In the genomic region with DNA sequence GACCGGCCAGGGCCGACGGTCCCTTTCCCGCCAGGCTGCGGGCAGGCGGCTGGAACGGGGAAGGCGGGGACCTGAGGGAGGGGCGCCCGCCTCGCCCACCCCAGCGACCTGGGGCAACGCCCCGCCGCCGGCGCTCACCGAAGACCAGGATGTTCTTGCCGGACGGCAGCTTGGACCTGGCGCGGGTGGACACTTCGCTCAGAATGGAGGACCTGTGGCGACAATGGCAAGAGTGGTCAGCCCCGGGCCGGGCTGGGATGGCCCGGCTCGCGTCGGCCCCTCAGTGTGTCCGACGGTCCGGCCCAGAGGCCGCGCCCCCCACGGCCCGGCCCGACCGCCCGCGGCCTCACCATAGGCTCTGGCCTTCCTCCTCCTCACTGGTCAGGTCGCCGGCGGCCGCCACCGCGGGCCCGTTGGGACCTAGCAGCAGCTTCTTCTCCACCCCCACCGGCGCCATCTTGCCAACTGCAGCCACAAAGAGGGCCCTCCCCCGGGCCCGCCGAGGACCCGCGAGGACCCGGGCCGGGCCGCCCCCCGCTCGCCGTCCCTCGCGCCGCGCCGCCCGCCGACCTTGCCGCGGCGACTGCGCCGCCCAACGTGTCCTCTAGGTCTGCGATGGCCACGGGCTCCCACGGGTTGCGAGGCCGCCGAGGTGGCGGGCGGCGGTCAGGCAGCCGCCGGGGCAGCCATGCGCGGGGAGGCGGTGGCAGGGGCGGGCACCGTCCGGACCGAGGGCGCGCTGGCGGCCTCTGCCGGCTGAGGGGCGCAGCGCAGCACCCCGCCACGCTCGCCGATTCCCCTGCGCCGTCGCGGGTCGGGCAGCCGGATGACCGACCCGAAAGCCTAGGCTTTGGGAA, we compare ENCODE assay signal across 1 cellular context.
A peak's percentile ranks its signal among the peaks of the same experiment; 100 is the strongest.
TF ChIP-seq lines count a peak whose summit lies in the region.

A gene (minus strand): TSS at position 475 of the 857 bp plus-strand sequence. CDS start 18 bp downstream, at position 457.

TF ChIP-seq in HepG2, 621 proteins besides CTCF, POLR2A, EP300 and RAD21 (continued from another document and continues in another):
- TF ChIP-seq, protein P1, sequence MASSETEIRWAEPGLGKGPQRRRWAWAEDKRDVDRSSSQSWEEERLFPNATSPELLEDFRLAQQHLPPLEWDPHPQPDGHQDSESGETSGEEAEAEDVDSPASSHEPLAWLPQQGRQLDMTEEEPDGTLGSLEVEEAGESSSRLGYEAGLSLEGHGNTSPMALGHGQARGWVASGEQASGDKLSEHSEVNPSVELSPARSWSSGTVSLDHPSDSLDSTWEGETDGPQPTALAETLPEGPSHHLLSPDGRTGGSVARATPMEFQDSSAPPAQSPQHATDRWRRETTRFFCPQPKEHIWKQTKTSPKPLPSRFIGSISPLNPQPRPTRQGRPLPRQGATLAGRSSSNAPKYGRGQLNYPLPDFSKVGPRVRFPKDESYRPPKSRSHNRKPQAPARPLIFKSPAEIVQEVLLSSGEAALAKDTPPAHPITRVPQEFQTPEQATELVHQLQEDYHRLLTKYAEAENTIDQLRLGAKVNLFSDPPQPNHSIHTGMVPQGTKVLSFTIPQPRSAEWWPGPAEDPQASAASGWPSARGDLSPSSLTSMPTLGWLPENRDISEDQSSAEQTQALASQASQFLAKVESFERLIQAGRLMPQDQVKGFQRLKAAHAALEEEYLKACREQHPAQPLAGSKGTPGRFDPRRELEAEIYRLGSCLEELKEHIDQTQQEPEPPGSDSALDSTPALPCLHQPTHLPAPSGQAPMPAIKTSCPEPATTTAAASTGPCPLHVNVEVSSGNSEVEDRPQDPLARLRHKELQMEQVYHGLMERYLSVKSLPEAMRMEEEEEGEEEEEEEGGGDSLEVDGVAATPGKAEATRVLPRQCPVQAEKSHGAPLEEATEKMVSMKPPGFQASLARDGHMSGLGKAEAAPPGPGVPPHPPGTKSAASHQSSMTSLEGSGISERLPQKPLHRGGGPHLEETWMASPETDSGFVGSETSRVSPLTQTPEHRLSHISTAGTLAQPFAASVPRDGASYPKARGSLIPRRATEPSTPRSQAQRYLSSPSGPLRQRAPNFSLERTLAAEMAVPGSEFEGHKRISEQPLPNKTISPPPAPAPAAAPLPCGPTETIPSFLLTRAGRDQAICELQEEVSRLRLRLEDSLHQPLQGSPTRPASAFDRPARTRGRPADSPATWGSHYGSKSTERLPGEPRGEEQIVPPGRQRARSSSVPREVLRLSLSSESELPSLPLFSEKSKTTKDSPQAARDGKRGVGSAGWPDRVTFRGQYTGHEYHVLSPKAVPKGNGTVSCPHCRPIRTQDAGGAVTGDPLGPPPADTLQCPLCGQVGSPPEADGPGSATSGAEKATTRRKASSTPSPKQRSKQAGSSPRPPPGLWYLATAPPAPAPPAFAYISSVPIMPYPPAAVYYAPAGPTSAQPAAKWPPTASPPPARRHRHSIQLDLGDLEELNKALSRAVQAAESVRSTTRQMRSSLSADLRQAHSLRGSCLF (CRISPR knock-in tag; IDR thresholded peaks at IDR 0.05; ENCODE audit: borderline replicate concordance) = no peak
- TF ChIP-seq SRF (IDR thresholded peaks at IDR 0.05; ENCODE audit: low read depth, low read length) = no peak; the same call in 1 of the 2 replicates
- TF ChIP-seq, protein P2, sequence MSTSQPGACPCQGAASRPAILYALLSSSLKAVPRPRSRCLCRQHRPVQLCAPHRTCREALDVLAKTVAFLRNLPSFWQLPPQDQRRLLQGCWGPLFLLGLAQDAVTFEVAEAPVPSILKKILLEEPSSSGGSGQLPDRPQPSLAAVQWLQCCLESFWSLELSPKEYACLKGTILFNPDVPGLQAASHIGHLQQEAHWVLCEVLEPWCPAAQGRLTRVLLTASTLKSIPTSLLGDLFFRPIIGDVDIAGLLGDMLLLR (CRISPR knock-in tag; IDR thresholded peaks at IDR 0.05) = no peak
- no peak for TF ChIP-seq REL (CRISPR knock-in tag; conservative IDR thresholded peaks at IDR 0.05)
- TF ChIP-seq ZNF598 (CRISPR knock-in tag; IDR thresholded peaks at IDR 0.05; ENCODE audit: borderline replicate concordance) = peak; percentile 77; the same call in 1 of the 2 replicates
- no peak; the same call in 1 of the 2 replicates for TF ChIP-seq BHLHE40 (IDR thresholded peaks at IDR 0.05; ENCODE audit: low read length)
- peak; percentile 16; the same call in 1 of the 2 replicates for TF ChIP-seq ELF3 (CRISPR knock-in tag; IDR thresholded peaks at IDR 0.05)
- TF ChIP-seq MED1 (CRISPR knock-in tag; IDR thresholded peaks at IDR 0.05) = peak; percentile 27; the same call in 1 of the 2 replicates
- no peak for TF ChIP-seq ZIK1 (CRISPR knock-in tag; IDR thresholded peaks at IDR 0.05; ENCODE audit: borderline replicate concordance, low read depth)
- TF ChIP-seq, protein P3, sequence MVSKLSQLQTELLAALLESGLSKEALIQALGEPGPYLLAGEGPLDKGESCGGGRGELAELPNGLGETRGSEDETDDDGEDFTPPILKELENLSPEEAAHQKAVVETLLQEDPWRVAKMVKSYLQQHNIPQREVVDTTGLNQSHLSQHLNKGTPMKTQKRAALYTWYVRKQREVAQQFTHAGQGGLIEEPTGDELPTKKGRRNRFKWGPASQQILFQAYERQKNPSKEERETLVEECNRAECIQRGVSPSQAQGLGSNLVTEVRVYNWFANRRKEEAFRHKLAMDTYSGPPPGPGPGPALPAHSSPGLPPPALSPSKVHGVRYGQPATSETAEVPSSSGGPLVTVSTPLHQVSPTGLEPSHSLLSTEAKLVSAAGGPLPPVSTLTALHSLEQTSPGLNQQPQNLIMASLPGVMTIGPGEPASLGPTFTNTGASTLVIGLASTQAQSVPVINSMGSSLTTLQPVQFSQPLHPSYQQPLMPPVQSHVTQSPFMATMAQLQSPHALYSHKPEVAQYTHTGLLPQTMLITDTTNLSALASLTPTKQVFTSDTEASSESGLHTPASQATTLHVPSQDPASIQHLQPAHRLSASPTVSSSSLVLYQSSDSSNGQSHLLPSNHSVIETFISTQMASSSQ (IDR thresholded peaks at IDR 0.05; ENCODE audit: low read depth) = no peak
- TF ChIP-seq, protein P3 (CRISPR knock-in tag; IDR thresholded peaks at IDR 0.05; ENCODE audit: borderline replicate concordance) = peak; percentile 46
- TF ChIP-seq SSRP1 (CRISPR knock-in tag; IDR thresholded peaks at IDR 0.05) = no peak
- TF ChIP-seq, protein P4, sequence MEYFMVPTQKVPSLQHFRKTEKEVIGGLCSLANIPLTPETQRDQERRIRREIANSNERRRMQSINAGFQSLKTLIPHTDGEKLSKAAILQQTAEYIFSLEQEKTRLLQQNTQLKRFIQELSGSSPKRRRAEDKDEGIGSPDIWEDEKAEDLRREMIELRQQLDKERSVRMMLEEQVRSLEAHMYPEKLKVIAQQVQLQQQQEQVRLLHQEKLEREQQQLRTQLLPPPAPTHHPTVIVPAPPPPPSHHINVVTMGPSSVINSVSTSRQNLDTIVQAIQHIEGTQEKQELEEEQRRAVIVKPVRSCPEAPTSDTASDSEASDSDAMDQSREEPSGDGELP (IDR thresholded peaks at IDR 0.05; ENCODE audit: borderline replicate concordance, low read depth) = peak; percentile 75; the same call in 1 of the 2 replicates
- no peak for TF ChIP-seq ZNF660 (CRISPR knock-in tag; IDR thresholded peaks at IDR 0.05; ENCODE audit: borderline replicate concordance, low read depth)
- TF ChIP-seq ZEB1 (IDR thresholded peaks at IDR 0.05; ENCODE audit: insufficient replicate concordance, low read depth) = no peak
- no peak for TF ChIP-seq ZNF44 (CRISPR knock-in tag; IDR thresholded peaks at IDR 0.05)
- no peak for TF ChIP-seq SNRNP70 (IDR thresholded peaks at IDR 0.05; ENCODE audit: low read depth, low read length)
- TF ChIP-seq, protein P5, sequence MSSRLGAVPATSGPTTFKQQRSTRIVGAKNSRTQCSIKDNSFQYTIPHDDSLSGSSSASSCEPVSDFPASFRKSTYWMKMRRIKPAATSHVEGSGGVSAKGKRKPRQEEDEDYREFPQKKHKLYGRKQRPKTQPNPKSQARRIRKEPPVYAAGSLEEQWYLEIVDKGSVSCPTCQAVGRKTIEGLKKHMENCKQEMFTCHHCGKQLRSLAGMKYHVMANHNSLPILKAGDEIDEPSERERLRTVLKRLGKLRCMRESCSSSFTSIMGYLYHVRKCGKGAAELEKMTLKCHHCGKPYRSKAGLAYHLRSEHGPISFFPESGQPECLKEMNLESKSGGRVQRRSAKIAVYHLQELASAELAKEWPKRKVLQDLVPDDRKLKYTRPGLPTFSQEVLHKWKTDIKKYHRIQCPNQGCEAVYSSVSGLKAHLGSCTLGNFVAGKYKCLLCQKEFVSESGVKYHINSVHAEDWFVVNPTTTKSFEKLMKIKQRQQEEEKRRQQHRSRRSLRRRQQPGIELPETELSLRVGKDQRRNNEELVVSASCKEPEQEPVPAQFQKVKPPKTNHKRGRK (CRISPR knock-in tag; IDR thresholded peaks at IDR 0.05) = no peak
- TF ChIP-seq ZNF7 (CRISPR knock-in tag; IDR thresholded peaks at IDR 0.05) = no peak
- TF ChIP-seq NFRKB (IDR thresholded peaks at IDR 0.05) = no peak
- TF ChIP-seq, protein P6, sequence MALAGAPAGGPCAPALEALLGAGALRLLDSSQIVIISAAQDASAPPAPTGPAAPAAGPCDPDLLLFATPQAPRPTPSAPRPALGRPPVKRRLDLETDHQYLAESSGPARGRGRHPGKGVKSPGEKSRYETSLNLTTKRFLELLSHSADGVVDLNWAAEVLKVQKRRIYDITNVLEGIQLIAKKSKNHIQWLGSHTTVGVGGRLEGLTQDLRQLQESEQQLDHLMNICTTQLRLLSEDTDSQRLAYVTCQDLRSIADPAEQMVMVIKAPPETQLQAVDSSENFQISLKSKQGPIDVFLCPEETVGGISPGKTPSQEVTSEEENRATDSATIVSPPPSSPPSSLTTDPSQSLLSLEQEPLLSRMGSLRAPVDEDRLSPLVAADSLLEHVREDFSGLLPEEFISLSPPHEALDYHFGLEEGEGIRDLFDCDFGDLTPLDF (CRISPR knock-in tag; IDR thresholded peaks at IDR 0.05) = peak; percentile 70; the same call in 1 of the 2 replicates
- TF ChIP-seq, protein P7, sequence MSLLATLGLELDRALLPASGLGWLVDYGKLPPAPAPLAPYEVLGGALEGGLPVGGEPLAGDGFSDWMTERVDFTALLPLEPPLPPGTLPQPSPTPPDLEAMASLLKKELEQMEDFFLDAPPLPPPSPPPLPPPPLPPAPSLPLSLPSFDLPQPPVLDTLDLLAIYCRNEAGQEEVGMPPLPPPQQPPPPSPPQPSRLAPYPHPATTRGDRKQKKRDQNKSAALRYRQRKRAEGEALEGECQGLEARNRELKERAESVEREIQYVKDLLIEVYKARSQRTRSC (CRISPR knock-in tag; IDR thresholded peaks at IDR 0.05; ENCODE audit: low read depth) = no peak
- TF ChIP-seq, protein P8, sequence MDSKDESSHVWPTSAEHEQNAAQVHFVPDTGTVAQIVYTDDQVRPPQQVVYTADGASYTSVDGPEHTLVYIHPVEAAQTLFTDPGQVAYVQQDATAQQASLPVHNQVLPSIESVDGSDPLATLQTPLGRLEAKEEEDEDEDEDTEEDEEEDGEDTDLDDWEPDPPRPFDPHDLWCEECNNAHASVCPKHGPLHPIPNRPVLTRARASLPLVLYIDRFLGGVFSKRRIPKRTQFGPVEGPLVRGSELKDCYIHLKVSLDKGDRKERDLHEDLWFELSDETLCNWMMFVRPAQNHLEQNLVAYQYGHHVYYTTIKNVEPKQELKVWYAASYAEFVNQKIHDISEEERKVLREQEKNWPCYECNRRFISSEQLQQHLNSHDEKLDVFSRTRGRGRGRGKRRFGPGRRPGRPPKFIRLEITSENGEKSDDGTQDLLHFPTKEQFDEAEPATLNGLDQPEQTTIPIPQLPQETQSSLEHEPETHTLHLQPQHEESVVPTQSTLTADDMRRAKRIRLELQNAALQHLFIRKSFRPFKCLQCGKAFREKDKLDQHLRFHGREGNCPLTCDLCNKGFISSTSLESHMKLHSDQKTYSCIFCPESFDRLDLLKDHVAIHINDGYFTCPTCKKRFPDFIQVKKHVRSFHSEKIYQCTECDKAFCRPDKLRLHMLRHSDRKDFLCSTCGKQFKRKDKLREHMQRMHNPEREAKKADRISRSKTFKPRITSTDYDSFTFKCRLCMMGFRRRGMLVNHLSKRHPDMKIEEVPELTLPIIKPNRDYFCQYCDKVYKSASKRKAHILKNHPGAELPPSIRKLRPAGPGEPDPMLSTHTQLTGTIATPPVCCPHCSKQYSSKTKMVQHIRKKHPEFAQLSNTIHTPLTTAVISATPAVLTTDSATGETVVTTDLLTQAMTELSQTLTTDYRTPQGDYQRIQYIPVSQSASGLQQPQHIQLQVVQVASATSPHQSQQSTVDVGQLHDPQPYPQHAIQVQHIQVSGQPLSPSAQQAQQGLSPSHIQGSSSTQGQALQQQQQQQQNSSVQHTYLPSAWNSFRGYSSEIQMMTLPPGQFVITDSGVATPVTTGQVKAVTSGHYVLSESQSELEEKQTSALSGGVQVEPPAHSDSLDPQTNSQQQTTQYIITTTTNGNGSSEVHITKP (CRISPR knock-in tag; IDR thresholded peaks at IDR 0.05; ENCODE audit: low read depth) = no peak
- no peak for TF ChIP-seq HHEX (CRISPR knock-in tag; IDR thresholded peaks at IDR 0.05)
- no peak for TF ChIP-seq TBP (CRISPR knock-in tag; IDR thresholded peaks at IDR 0.05)
- TF ChIP-seq, protein P9, sequence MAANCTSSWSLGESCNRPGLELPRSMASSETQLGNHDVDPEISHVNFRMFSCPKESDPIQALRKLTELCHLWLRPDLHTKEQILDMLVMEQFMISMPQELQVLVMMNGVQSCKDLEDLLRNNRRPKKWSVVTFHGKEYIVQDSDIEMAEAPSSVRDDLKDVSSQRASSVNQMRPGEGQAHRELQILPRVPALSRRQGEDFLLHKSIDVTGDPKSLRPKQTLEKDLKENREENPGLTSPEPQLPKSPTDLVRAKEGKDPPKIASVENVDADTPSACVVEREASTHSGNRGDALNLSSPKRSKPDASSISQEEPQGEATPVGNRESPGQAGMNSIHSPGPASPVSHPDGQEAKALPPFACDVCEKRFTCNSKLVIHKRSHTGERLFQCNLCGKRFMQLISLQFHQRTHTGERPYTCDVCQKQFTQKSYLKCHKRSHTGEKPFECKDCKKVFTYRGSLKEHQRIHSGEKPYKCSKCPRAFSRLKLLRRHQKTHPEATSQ (CRISPR knock-in tag; IDR thresholded peaks at IDR 0.05; ENCODE audit: borderline replicate concordance) = no peak
- no peak for TF ChIP-seq JARID2 (CRISPR knock-in tag; IDR thresholded peaks at IDR 0.05; ENCODE audit: insufficient replicate concordance)
- TF ChIP-seq, protein P10, sequence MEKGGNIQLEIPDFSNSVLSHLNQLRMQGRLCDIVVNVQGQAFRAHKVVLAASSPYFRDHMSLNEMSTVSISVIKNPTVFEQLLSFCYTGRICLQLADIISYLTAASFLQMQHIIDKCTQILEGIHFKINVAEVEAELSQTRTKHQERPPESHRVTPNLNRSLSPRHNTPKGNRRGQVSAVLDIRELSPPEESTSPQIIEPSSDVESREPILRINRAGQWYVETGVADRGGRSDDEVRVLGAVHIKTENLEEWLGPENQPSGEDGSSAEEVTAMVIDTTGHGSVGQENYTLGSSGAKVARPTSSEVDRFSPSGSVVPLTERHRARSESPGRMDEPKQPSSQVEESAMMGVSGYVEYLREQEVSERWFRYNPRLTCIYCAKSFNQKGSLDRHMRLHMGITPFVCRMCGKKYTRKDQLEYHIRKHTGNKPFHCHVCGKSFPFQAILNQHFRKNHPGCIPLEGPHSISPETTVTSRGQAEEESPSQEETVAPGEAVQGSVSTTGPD (CRISPR knock-in tag; IDR thresholded peaks at IDR 0.05) = no peak
